In the genomic region with DNA sequence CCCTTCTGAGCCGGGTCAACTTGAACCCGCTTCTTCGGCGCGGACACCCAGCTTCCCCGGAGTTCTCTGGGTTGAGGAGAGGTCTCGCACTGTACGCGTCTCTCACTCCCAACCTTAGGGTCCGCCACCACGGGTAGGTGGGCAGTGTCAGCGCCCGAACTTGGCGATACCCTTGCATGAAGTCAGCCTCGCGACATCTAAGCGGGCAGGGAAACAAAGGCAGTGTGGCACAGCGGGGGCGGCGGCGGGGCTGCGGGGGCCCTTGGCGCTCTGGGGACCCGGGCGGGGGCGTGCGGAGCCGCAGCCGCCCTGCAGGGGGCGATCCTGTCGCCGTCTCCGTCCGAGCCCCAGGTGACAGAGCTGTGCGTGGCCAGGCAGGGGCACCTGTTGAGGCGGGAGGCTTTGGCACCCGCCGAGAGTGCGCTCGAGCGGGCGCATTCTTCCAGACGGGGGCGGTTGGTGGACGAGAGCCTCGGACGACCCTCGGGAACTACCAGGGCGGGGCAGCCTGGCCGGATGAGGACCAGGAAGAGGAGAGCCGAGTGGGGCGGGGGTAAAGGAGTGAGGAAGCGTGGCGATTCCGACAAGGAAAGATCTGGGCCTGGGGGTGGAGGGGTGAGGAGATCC, we compare ENCODE assay signal across 8 cellular contexts. TPM values are rescaled to one million over a fixed set of nuclear protein-coding genes. Genes with fewer than 3 reads are reported as not detected.
A peak's percentile ranks its signal among the peaks of the same experiment; 100 is the strongest.
DNase-seq lines count a peak whose midpoint lies in the region; ATAC-seq, FAIRE-seq and TF ChIP-seq lines count a peak whose summit lies in the region.

No MANE protein-coding gene starts in this region.

- peak overlapping the region; percentile 76 for H3K4me3 Mint-ChIP-seq in activated B cell treated with CpG ODN at 0.5 μM for 24 hours

- in situ Hi-C loops in HAP-1 (cut with MboI; ENCODE audit: low sequenced_read_pairs): no loop called here

- TF ChIP-seq EP300 in H1 (IDR thresholded peaks at IDR 0.05; ENCODE audit: borderline replicate concordance in 1 of 2, low read depth in 2 of 2, low read length in 2 of 2): no peak

- H3K23me2 ChIP-seq in H1 (ENCODE audit: low read depth, low read length): peaks cover 21% of the 10 kb centered on the region

- H3K27me3 Mint-ChIP-seq in activated B cell treated with CpG ODN at 0.5 μM for 24 hours: peaks cover 68% of the 10 kb centered on the region

- no peak overlapping the region for H3K23ac ChIP-seq in H1 (ENCODE audit: insufficient read length)

- H2AFZ ChIP-seq in H1 (ENCODE audit: low read length): peak overlapping the region; percentile 42; the same call in 1 of the 2 replicates

- no peak overlapping the region for H4K5ac ChIP-seq in H1 (ENCODE audit: insufficient read length, low read depth, low read length)

- peak overlapping the region; percentile 6; the same call in 1 of the 2 replicates for H4K8ac ChIP-seq in H1 (ENCODE audit: extremely low read depth, insufficient read depth, low read length)

- H2BK12ac ChIP-seq in H1 (ENCODE audit: low read depth, low read length): no peak overlapping the region

- no peak overlapping the region for H2BK120ac ChIP-seq in H1 (replicated peaks; ENCODE audit: low read depth, low read length)

- WGBS in H1 (ENCODE audit: extremely low coverage in 1 of 2, insufficient coverage in 1 of 2, insufficient read length in 1 of 2, insufficient replicate concordance in 2 of 2, low coverage in 1 of 2, low lambda C conversion rate in 2 of 2, missing lambda C conversion rate in 1 of 2), 2 experiments: 3% methylated on average over 8 of the region's 55 CpGs; no CpG with 5 or more reads in 1 of the 2 experiments
- 2% methylated on average over 20 to 26 of the region's 55 CpGs for WGBS in thyroid gland, 2 donors

- DNase-seq in HAP-1 (ENCODE audit: low spot score in 2 of 2) (peak; percentile 20 to 68), activated B cell treated with CpG ODN at 0.5 μM for 24 hours (peak; percentile 52), H1 (ENCODE audit: low read depth in 1 of 2, low spot score in 2 of 2) (peak in 1 of 2 experiments; percentile 87), thyroid gland (peak; percentile 37 to 47)

- H3K18ac ChIP-seq in H1 (ENCODE audit: extremely low read depth, low read length): no peak overlapping the region

- no peak overlapping the region for H4K91ac ChIP-seq in H1 (replicated peaks; ENCODE audit: insufficient read length, low read length)

- H3K9me3 Mint-ChIP-seq in activated B cell treated with CpG ODN at 0.5 μM for 24 hours: no peaks in the 10 kb centered on the region

- TF ChIP-seq POLR2A in H1 (IDR thresholded peaks at IDR 0.05; ENCODE audit: control extremely low read depth in 1 of 2, low read depth in 2 of 2, low read length in 2 of 2) (no peak), thyroid gland (IDR thresholded peaks at IDR 0.05) (no peak)

- H3K9me3 ChIP-seq in HAP-1: no peaks in the 10 kb centered on the region
- H3K9me3 ChIP-seq in H1 (ENCODE audit: insufficient read depth in 2 of 2, low read depth in 1 of 2, low read length in 1 of 2): no peaks in the 10 kb centered on the region
- H3K9me3 ChIP-seq in muscle layer of colon (ENCODE audit: low read length): peaks cover 3% of the 10 kb centered on the region
- no peaks in the 10 kb centered on the region for H3K9me3 ChIP-seq in thyroid gland

- POLR2A ChIA-PET in activated B cell treated with CpG ODN at 0.5 μM for 24 hours (lab: Charles Lee) (no interaction called here), H1 (lab: Charles Lee; ENCODE audit: partially characterized antibody) (interaction anchor here (0.6 to 2.9 kb wide), 4 partner anchors 14 to 259 kb away, joined by 3 to 8 read pairs (median 4); no protein-coding TSS in a partner anchor)

- FAIRE-seq in H1 (lab: Jason Lieb, UNC): no peak

- intact Hi-C loops in activated B cell treated with CpG ODN at 0.5 μM for 24 hours (cut with micrococcal nuclease) (loop anchor here (1.0 to 5.0 kb wide), 4 partner anchors 91 to 313 kb away; partner anchors contain the start of genes CCDC177, ERH and SLC39A9), thyroid gland (cut with DNase I) (no loop called here)

- H3K27ac ChIP-seq in C4-2B: no peak overlapping the region
- H3K27ac ChIP-seq in H1 (ENCODE audit: low read depth, low read length): no peak overlapping the region
- H3K27ac ChIP-seq in muscle layer of colon (ENCODE audit: low read depth, low read length): no peak overlapping the region
- H3K27ac ChIP-seq in thyroid gland: peak overlapping the region in 1 of 3 donors; percentile 22

- peak; percentile 91 for TF ChIP-seq CTCF in C4-2B (conservative IDR thresholded peaks at IDR 0.05)
- no peak for TF ChIP-seq CTCF in activated B cell treated with CpG ODN at 0.5 μM for 24 hours (IDR thresholded peaks at IDR 0.05)
- TF ChIP-seq CTCF in H1 (IDR thresholded peaks at IDR 0.05; ENCODE audit: control extremely low read depth in 1 of 3, insufficient read depth in 1 of 3, low read depth in 1 of 3, low read length in 3 of 3): peak; percentile 57 to 76 (median 66)
- TF ChIP-seq CTCF in thyroid gland (IDR thresholded peaks at IDR 0.05): peak; percentile 13 to 70 (median 46)

- H2BK15ac ChIP-seq in H1 (ENCODE audit: low read length): no peak overlapping the region; the same call in 1 of the 2 replicates

- H2AK5ac ChIP-seq in H1 (ENCODE audit: low read depth, low read length): no peak overlapping the region

- H3K36me3 ChIP-seq in HAP-1 (replicated peaks) (no peaks in the 10 kb centered on the region), H1 (ENCODE audit: control insufficient read depth in 2 of 4, insufficient read depth in 4 of 4, low read length in 3 of 4) (no peaks in the 10 kb centered on the region), muscle layer of colon (ENCODE audit: insufficient read depth, low read length) (no peaks in the 10 kb centered on the region), thyroid gland (no peaks in the 10 kb centered on the region)

- peaks cover 0 to 2% of the 10 kb centered on the region in 2 experiments for H4K20me1 ChIP-seq in H1 (replicated peaks in 1 of 2; ENCODE audit: control insufficient read depth in 1 of 2, insufficient read depth in 2 of 2, low read length in 2 of 2)

- TF ChIP-seq RAD21 in H1 (IDR thresholded peaks at IDR 0.05 in 1 of 2, conservative IDR thresholded peaks at IDR 0.05 in 1 of 2; ENCODE audit: low read depth in 2 of 2, low read length in 2 of 2): peak; percentile 43 to 60; a peak in 3 of 4 replicates

- CTCF ChIA-PET in activated B cell treated with CpG ODN at 0.5 μM for 24 hours (lab: Charles Lee) (interaction anchor here (1.3 to 5.2 kb wide), 3 partner anchors 18 to 199 kb away, joined by 3 to 36 read pairs (median 9); no protein-coding TSS in a partner anchor), H1 (lab: Charles Lee; ENCODE audit: partially characterized antibody) (interaction anchor here (0.5 to 7.0 kb wide), 22 partner anchors 11 to 243 kb away, joined by 3 to 46 read pairs (median 4); no protein-coding TSS in a partner anchor)

- no peaks in the 10 kb centered on the region for H3K36me3 Mint-ChIP-seq in activated B cell treated with CpG ODN at 0.5 μM for 24 hours (ENCODE audit: low read depth)

- H3K4ac ChIP-seq in H1 (replicated peaks; ENCODE audit: insufficient read length, low read depth, low read length): no peak overlapping the region

- H3K27me3 ChIP-seq in HAP-1 (ENCODE audit: low read depth): peaks cover 50% of the 10 kb centered on the region
- H3K27me3 ChIP-seq in H1 (replicated peaks in 1 of 4; ENCODE audit: control insufficient read depth in 3 of 4, extremely low read depth in 1 of 4, insufficient read depth in 3 of 4, low read length in 3 of 4): peaks cover 13 to 57% (median 42%) of the 10 kb centered on the region in 4 experiments
- H3K27me3 ChIP-seq in muscle layer of colon (ENCODE audit: control insufficient read depth in 1 of 2, insufficient read depth in 2 of 2, low read length in 2 of 2): peaks cover 20 to 23% of the 10 kb centered on the region in 2 donors
- H3K27me3 ChIP-seq in thyroid gland: no peaks in the 10 kb centered on the region

- H3K4me2 ChIP-seq in H1 (ENCODE audit: insufficient read depth in 1 of 2, low read depth in 2 of 2, low read length in 2 of 2): peak overlapping the region; percentile 84 to 98

- no peaks in the 10 kb centered on the region for H3K4me1 ChIP-seq in HAP-1
- H3K4me1 ChIP-seq in H1 (replicated peaks in 1 of 4; ENCODE audit: control insufficient read depth in 3 of 4, insufficient read depth in 4 of 4, low read length in 3 of 4): peaks cover 5 to 13% (median 9%) of the 10 kb centered on the region in 4 experiments
- peaks cover 6% of the 10 kb centered on the region for H3K4me1 ChIP-seq in muscle layer of colon (ENCODE audit: insufficient read depth, low read length)
- peaks cover 6 to 22% of the 10 kb centered on the region in 2 donors for H3K4me1 ChIP-seq in thyroid gland

- no peak overlapping the region for H2BK5ac ChIP-seq in H1 (ENCODE audit: low read depth, low read length)

- peak overlapping the region; percentile 39 for H3K4me3 ChIP-seq in HAP-1
- H3K4me3 ChIP-seq in H1 (ENCODE audit: extremely low read depth in 1 of 4, insufficient read depth in 2 of 4, low read depth in 3 of 4, low read length in 4 of 4): peak overlapping the region; percentile 67 to 94 (median 78)
- H3K4me3 ChIP-seq in muscle layer of colon (ENCODE audit: low read depth in 1 of 2, low read length in 2 of 2): peak overlapping the region; percentile 41 to 52
- peak overlapping the region in 1 of 3 donors; percentile 42 for H3K4me3 ChIP-seq in thyroid gland (replicated peaks in 1 of 3)

- no peaks in the 10 kb centered on the region for H3K79me2 ChIP-seq in H1 (ENCODE audit: control insufficient read depth in 1 of 2, insufficient read depth in 2 of 2, low read length in 2 of 2)

- H3K4me1 Mint-ChIP-seq in activated B cell treated with CpG ODN at 0.5 μM for 24 hours: peaks cover 13% of the 10 kb centered on the region

- no peak overlapping the region for H3K27ac Mint-ChIP-seq in activated B cell treated with CpG ODN at 0.5 μM for 24 hours

- ATAC-seq in activated B cell treated with CpG ODN at 0.5 μM for 24 hours (ENCODE audit: low read depth) (peak; percentile 76), HG02798 (IDR thresholded peaks at IDR 0.05; ENCODE audit: poor library complexity, unreplicated experiment) (no peak), GM19467 (IDR thresholded peaks at IDR 0.05; ENCODE audit: unreplicated experiment) (no peak)

- no peak overlapping the region for H3K14ac ChIP-seq in H1 (ENCODE audit: insufficient read length)

- H3K56ac ChIP-seq in H1 (replicated peaks; ENCODE audit: insufficient read length, low read depth, low read length): no peak overlapping the region

- H3K79me1 ChIP-seq in H1 (ENCODE audit: low read depth, low read length): no peaks in the 10 kb centered on the region

- H2BK20ac ChIP-seq in H1 (ENCODE audit: low read length): no peak overlapping the region

- H3K9ac ChIP-seq in H1 (replicated peaks in 1 of 4; ENCODE audit: extremely low read depth in 1 of 4, low read depth in 3 of 4, low read length in 3 of 4): peak overlapping the region in 1 of 4 experiments; percentile 41; a peak in 2 of 7 replicates
- no peak overlapping the region for H3K9ac ChIP-seq in muscle layer of colon (ENCODE audit: low read length)

RNA-seq across cellular contexts. Expression of gene GALNT16, which starts 1.1 kb away (rescaled TPM):
- 0.56 and 1.2 TPM in 2 replicates for total RNA-seq in activated B cell treated with CpG ODN at 0.5 μM for 24 hours
- total RNA-seq in H1 (2021; fragmentation: NEBNext Ultra II Directional; extraction: Animal tissue kit (Norgen Biotek cat#: 25700)): 6.0 and 6.3 TPM in 2 replicates
- polyA plus RNA-seq in H1 (2011; rRNA removed): 5.4 and 5.9 TPM in 2 replicates
- polyA plus RNA-seq in H1 (2011; cell fraction: cytosol; rRNA removed): 5.8 TPM
- 12.2 TPM for polyA plus RNA-seq in H1 (2011; cell fraction: nucleus; rRNA removed)
- polyA plus RNA-seq in H1 (2012, experiment 1 of 2): 4.5 to 5.9 TPM (median 5.3 TPM) in 4 replicates
- 7.7 TPM for polyA plus RNA-seq in H1 (2012, experiment 2 of 2)
- 7.6 TPM for polyA plus RNA-seq in H1 (2013, experiment 1 of 2)
- 7.0 TPM for polyA plus RNA-seq in H1 (2013, experiment 2 of 2)
- polyA minus RNA-seq in H1 (2011; rRNA and poly(A)+ RNA removed): 4.4 and 4.7 TPM in 2 replicates
- polyA minus RNA-seq in H1 (2011; cell fraction: cytosol; rRNA and poly(A)+ RNA removed): 4.8 TPM
- polyA minus RNA-seq in H1 (2011; cell fraction: nucleus; rRNA and poly(A)+ RNA removed): 4.8 TPM
- total RNA-seq in thyroid gland: 1 to 10 TPM; 2.2 to 7.1 (median 6.9) TPM
